ENCODE assay signal across 8 cellular contexts in genomic region chrX:38192007-38192625, GRCh38. TPM values are rescaled to one million over a fixed set of nuclear protein-coding genes. Genes with fewer than 3 reads are reported as not detected.
A peak's percentile ranks its signal among the peaks of the same experiment; 100 is the strongest.
DNase-seq lines count a peak whose midpoint lies in the region; ATAC-seq and TF ChIP-seq lines count a peak whose summit lies in the region.

No MANE protein-coding gene starts in this region.

- no peak for TF ChIP-seq POLR2A in body of pancreas (IDR thresholded peaks at IDR 0.05)

- H3K27ac Mint-ChIP-seq in nephron = no peak overlapping the region

- H3K4me3 ChIP-seq in LNCaP clone FGC (ENCODE audit: low read depth, low read length) (no peak overlapping the region), body of pancreas (no peak overlapping the region)

- no peaks in the 10 kb centered on the region for H3K36me3 Mint-ChIP-seq in nephron (ENCODE audit: low read depth)

- 41 to 49% methylated on average over 4 to 5 of the region's 5 CpGs for WGBS in body of pancreas, 2 donors

- H3K27me3 ChIP-seq in body of pancreas = no peaks in the 10 kb centered on the region

- H3K36me3 ChIP-seq in body of pancreas (replicated peaks in 1 of 2; ENCODE audit: insufficient read depth in 1 of 2, low read depth in 2 of 2) = no peaks in the 10 kb centered on the region

- no peaks in the 10 kb centered on the region for H3K9me3 ChIP-seq in body of pancreas

- no peaks in the 10 kb centered on the region for H3K4me1 ChIP-seq in body of pancreas

- intact Hi-C loops in body of pancreas (cut with DNase I) = no loop called here

- H3K4me3 Mint-ChIP-seq in nephron = no peak overlapping the region

- ATAC-seq in body of pancreas = no peak
- ATAC-seq in GM19324 (IDR thresholded peaks at IDR 0.05; ENCODE audit: low FRiP score, unreplicated experiment) = no peak
- ATAC-seq in HG02610 (IDR thresholded peaks at IDR 0.05; ENCODE audit: unreplicated experiment) = no peak
- ATAC-seq in GM21381 (IDR thresholded peaks at IDR 0.05; ENCODE audit: unreplicated experiment) = no peak

- H3K4me1 Mint-ChIP-seq in nephron = peaks cover 6% of the 10 kb centered on the region

- DNase-seq in LNCaP clone FGC (ENCODE audit: low read depth) (peak; percentile 2), body of pancreas (peak; percentile 25 to 55 (median 29)), NCI-H146 (lab: John Stamatoyannopoulos, UW) (no peak)

- H3K27me3 Mint-ChIP-seq in nephron (ENCODE audit: low read depth) = no peaks in the 10 kb centered on the region

- H3K9me3 Mint-ChIP-seq in nephron = no peaks in the 10 kb centered on the region

- H3K27ac ChIP-seq in body of pancreas = no peak overlapping the region

- TF ChIP-seq CTCF in GM12874 (IDR thresholded peaks at IDR 0.05; ENCODE audit: insufficient read depth, low read depth, low read length) (peak; percentile 52), LNCaP clone FGC (IDR thresholded peaks at IDR 0.05; ENCODE audit: control insufficient read depth, extremely low read depth, insufficient read depth) (peak; percentile 60), body of pancreas (IDR thresholded peaks at IDR 0.05) (peak in 5 of 7 experiments; percentile 26 to 50 (median 34)), nephron (IDR thresholded peaks at IDR 0.05; ENCODE audit: unreplicated experiment in 3 of 3) (peak in 2 of 3 experiments; percentile 13 to 28)

RNA-seq across cellular contexts. Expression of gene SRPX, which starts 28.6 kb away (rescaled TPM):
- 10 to 100 TPM; 42.5 to 78.4 TPM for total RNA-seq in body of pancreas
